Comparison of ENCODE assay signal across 16 cellular contexts in genomic region chr6:156107514-156108150, GRCh38.
DNase-seq lines count a peak whose midpoint lies in the region; ATAC-seq lines count a peak whose summit lies in the region.
"Had no signal": no experiment of that assay in that cellular context is flagged by ENCODE, and none has a peak within 500 bp of the region (broad histone marks: within the 10 kb centered on the region; RNA-seq: fewer than 3 reads in every experiment).

No MANE protein-coding gene starts in this region.

- no peaks in the 10 kb centered on the region for H3K9me3 Mint-ChIP-seq in CD4-positive, CD25-positive, alpha-beta regulatory T cell
- H3K9me3 Mint-ChIP-seq in activated naive CD4-positive, alpha-beta T cell treated with anti-CD3 and anti-CD28 coated beads, Interleukin-2, amount 50 U/mL, for 72 hours = no peaks in the 10 kb centered on the region
- H3K9me3 Mint-ChIP-seq in activated naive CD4-positive, alpha-beta T cell treated with anti-CD3 and anti-CD28 coated beads, Interleukin-2, amount 10 ng/mL, durations not matched to agents 7 days and 5 days = no peaks in the 10 kb centered on the region

- H3K27me3 ChIP-seq in CD4-positive, CD25-positive, alpha-beta regulatory T cell (ENCODE audit: control insufficient read depth, insufficient read depth, low read length) = no peaks in the 10 kb centered on the region
- H3K27me3 ChIP-seq: neutrophil, SJSA1 had no signal

- peak overlapping the region in 2 of 3 donors; percentile 20 to 79 for H3K27ac Mint-ChIP-seq in CD4-positive, CD25-positive, alpha-beta regulatory T cell
- no peak overlapping the region for H3K27ac Mint-ChIP-seq in activated naive CD4-positive, alpha-beta T cell treated with anti-CD3 and anti-CD28 coated beads, Interleukin-2, amount 50 U/mL, for 72 hours
- no peak overlapping the region for H3K27ac Mint-ChIP-seq in activated naive CD4-positive, alpha-beta T cell treated with anti-CD3 and anti-CD28 coated beads, Interleukin-2, amount 10 ng/mL, durations not matched to agents 7 days and 5 days
- H3K27ac Mint-ChIP-seq: brain had no signal

- CTCF ChIA-PET in activated naive CD4-positive, alpha-beta T cell treated with anti-CD3 and anti-CD28 coated beads, Interleukin-2, amount 10 ng/mL, durations not matched to agents 7 days and 5 days (lab: Charles Lee) = interaction anchor here (1.0 kb wide), 1 partner anchor 15 kb away, joined by 3 read pairs; no protein-coding TSS in a partner anchor

- H3K27ac ChIP-seq in CD4-positive, CD25-positive, alpha-beta regulatory T cell (ENCODE audit: insufficient read depth, low read length, poor library complexity, severe bottlenecking) = no peak overlapping the region
- H3K27ac ChIP-seq: neutrophil, SJSA1 had no signal

- no peaks in the 10 kb centered on the region for H3K4me1 ChIP-seq in CD4-positive, CD25-positive, alpha-beta regulatory T cell (ENCODE audit: control insufficient read depth, insufficient read depth, low read length, poor library complexity, severe bottlenecking)
- H3K4me1 ChIP-seq: SJSA1 had no signal

- H3K4me3 ChIP-seq in CD4-positive, CD25-positive, alpha-beta regulatory T cell (ENCODE audit: low read depth, low read length) = peak overlapping the region; percentile 51
- H3K4me3 ChIP-seq: SJSA1 had no signal

- H3K27me3 Mint-ChIP-seq in CD4-positive, CD25-positive, alpha-beta regulatory T cell = peaks cover 6% of the 10 kb centered on the region
- H3K27me3 Mint-ChIP-seq in activated naive CD4-positive, alpha-beta T cell treated with anti-CD3 and anti-CD28 coated beads, Interleukin-2, amount 10 ng/mL, durations not matched to agents 7 days and 5 days = no peaks in the 10 kb centered on the region
- H3K27me3 Mint-ChIP-seq: brain had no signal

- peak in 1 of 2 donors; percentile 42 for ATAC-seq in CD4-positive, CD25-positive, alpha-beta regulatory T cell (ENCODE audit: low read depth in 2 of 2)
- no peak for ATAC-seq in activated naive CD4-positive, alpha-beta T cell treated with anti-CD3 and anti-CD28 coated beads, Interleukin-2, amount 50 U/mL, for 72 hours
- no peak for ATAC-seq in HG03571 (IDR thresholded peaks at IDR 0.05; ENCODE audit: unreplicated experiment)

- H3K36me3 Mint-ChIP-seq in CD4-positive, CD25-positive, alpha-beta regulatory T cell = no peaks in the 10 kb centered on the region
- H3K36me3 Mint-ChIP-seq in activated naive CD4-positive, alpha-beta T cell treated with anti-CD3 and anti-CD28 coated beads, Interleukin-2, amount 50 U/mL, for 72 hours = no peaks in the 10 kb centered on the region
- H3K36me3 Mint-ChIP-seq in activated naive CD4-positive, alpha-beta T cell treated with anti-CD3 and anti-CD28 coated beads, Interleukin-2, amount 10 ng/mL, durations not matched to agents 7 days and 5 days = no peaks in the 10 kb centered on the region
- H3K36me3 Mint-ChIP-seq: brain had no signal

- H3K4me3 Mint-ChIP-seq in CD4-positive, CD25-positive, alpha-beta regulatory T cell = peak overlapping the region; percentile 56 to 70 (median 60)
- H3K4me3 Mint-ChIP-seq in activated naive CD4-positive, alpha-beta T cell treated with anti-CD3 and anti-CD28 coated beads, Interleukin-2, amount 10 ng/mL, durations not matched to agents 7 days and 5 days = no peak overlapping the region

- no peaks in the 10 kb centered on the region for H3K36me3 ChIP-seq in CD4-positive, CD25-positive, alpha-beta regulatory T cell (ENCODE audit: control insufficient read depth, insufficient read depth, low read length)
- H3K36me3 ChIP-seq: neutrophil, SJSA1 had no signal

- no peaks in the 10 kb centered on the region for H3K9me3 ChIP-seq in CD4-positive, CD25-positive, alpha-beta regulatory T cell (ENCODE audit: control insufficient read depth in 2 of 2, low read length in 2 of 2)
- H3K9me3 ChIP-seq: neutrophil, SJSA1 had no signal

- peaks cover 0 to 20% (median 4%) of the 10 kb centered on the region in 4 donors for H3K4me1 Mint-ChIP-seq in CD4-positive, CD25-positive, alpha-beta regulatory T cell
- H3K4me1 Mint-ChIP-seq in activated naive CD4-positive, alpha-beta T cell treated with anti-CD3 and anti-CD28 coated beads, Interleukin-2, amount 10 ng/mL, durations not matched to agents 7 days and 5 days = no peaks in the 10 kb centered on the region

- peak; percentile 2 to 51 (median 18) for DNase-seq in CD4-positive, CD25-positive, alpha-beta regulatory T cell
- DNase-seq in NCI-H1417 treated with DMSO at 0.1 percent for 48 hours (lab: John Stamatoyannopoulos, UW) (peak; percentile 23), NCI-H69 (lab: John Stamatoyannopoulos, UW) (peak; percentile 97), kidney tubule cell (ENCODE audit: low spot score) (peak; percentile 54), NCI-H187 (lab: John Stamatoyannopoulos, UW) (no peak)
- no peak for DNase-seq in activated naive CD4-positive, alpha-beta T cell treated with anti-CD3 and anti-CD28 coated beads, Interleukin-2, amount 50 U/mL, for 72 hours (ENCODE audit: low spot score in 2 of 2)
- DNase-seq in activated naive CD4-positive, alpha-beta T cell treated with anti-CD3 and anti-CD28 coated beads, Interleukin-2, amount 10 ng/mL, durations not matched to agents 7 days and 5 days = no peak
- DNase-seq: activated CD8-positive, alpha-beta memory T cell treated with anti-CD3 and anti-CD28 coated beads for 24 hours; activated gamma-delta T cell; MM.1S; NK-92 treated with Interleukin-12 subunit alpha and Interleukin-12 subunit beta, amount 100 ng/mL, for 24 hours; stimulated activated naive CD4-positive, alpha-beta T cell treated with Interleukin-2 at 50 U/mL for 16 hours had no signal

Comparison
In these comparisons a context has a peak if more than half of its experiments do, and no peak if none do; other contexts are left out.
1. DNase-seq: peak in CD4-positive, CD25-positive, alpha-beta regulatory T cell (3 of 3), NCI-H1417 treated with DMSO at 0.1 percent for 48 hours (single experiment), NCI-H69 (single experiment) and kidney tubule cell (single experiment); none in activated naive CD4-positive, alpha-beta T cell treated with anti-CD3 and anti-CD28 coated beads, Interleukin-2, amount 50 U/mL, for 72 hours (0 of 2), activated naive CD4-positive, alpha-beta T cell treated with anti-CD3 and anti-CD28 coated beads, Interleukin-2, amount 10 ng/mL, durations not matched to agents 7 days and 5 days (single experiment) and NCI-H187 (0 of 2).
2. H3K27ac Mint-ChIP-seq: peak in CD4-positive, CD25-positive, alpha-beta regulatory T cell (2 of 3); none in activated naive CD4-positive, alpha-beta T cell treated with anti-CD3 and anti-CD28 coated beads, Interleukin-2, amount 50 U/mL, for 72 hours (0 of 2) and activated naive CD4-positive, alpha-beta T cell treated with anti-CD3 and anti-CD28 coated beads, Interleukin-2, amount 10 ng/mL, durations not matched to agents 7 days and 5 days (single experiment).